Comparison of ENCODE assay signal across 17 cellular contexts in genomic region chr22:28940441-28940840, GRCh38. TPM values are rescaled to one million over a fixed set of nuclear protein-coding genes. Genes with fewer than 3 reads are reported as not detected.
DNase-seq lines count a peak whose midpoint lies in the region; ATAC-seq, FAIRE-seq and TF ChIP-seq lines count a peak whose summit lies in the region.
"Had no signal": no experiment of that assay in that cellular context is flagged by ENCODE, and none has a peak within 500 bp of the region (broad histone marks: within the 10 kb centered on the region; RNA-seq: fewer than 3 reads in every experiment).

No MANE protein-coding gene starts in this region.

- H3K4me3 Mint-ChIP-seq in T-cell = no peak overlapping the region
- H3K4me3 Mint-ChIP-seq: CD8-positive, alpha-beta T cell had no signal

- TF ChIP-seq EP300 in HepG2 (IDR thresholded peaks at IDR 0.05; ENCODE audit: low read depth in 2 of 2, low read length in 2 of 2) (no peak), HepG2 (CRISPR knock-in tag; IDR thresholded peaks at IDR 0.05; ENCODE audit: borderline replicate concordance) (no peak)

- BruUV-seq in HepG2 (replicated peaks; lab: Mats Ljungman, UMichigan) = no TSS peak

- H2BK12ac ChIP-seq in neuronal stem cell (ENCODE audit: low read length) = no peak overlapping the region

- intact Hi-C loops in Right ventricle myocardium superior (cut with DNase I) (no loop called here), HepG2 (cut with micrococcal nuclease; ENCODE audit: unreplicated experiment) (loop anchor here (5.0 kb wide), 1 partner anchor 48 kb away; no protein-coding TSS in a partner anchor)

- H3K4ac ChIP-seq in neuronal stem cell (ENCODE audit: low read length) = no peak overlapping the region

- peaks cover 2% of the 10 kb centered on the region for H3K79me1 ChIP-seq in neuronal stem cell (ENCODE audit: low read depth, low read length)

- H3K23ac ChIP-seq in neuronal stem cell (ENCODE audit: low read depth, low read length, poor library complexity) = no peak overlapping the region

- H3K14ac ChIP-seq in neuronal stem cell (ENCODE audit: low read length) = no peak overlapping the region

- TF ChIP-seq POLR2A in HepG2 (IDR thresholded peaks at IDR 0.05; ENCODE audit: insufficient read depth in 1 of 2, low read depth in 2 of 2, low read length in 2 of 2) = no peak

- no peak overlapping the region for H3K18ac ChIP-seq in neuronal stem cell (ENCODE audit: low read length)

- DNase-seq in cardiac muscle cell (ENCODE audit: low read depth in 1 of 2, low spot score in 1 of 2) (no peak), Right ventricle myocardium superior (no peak), HepG2 (ENCODE audit: low spot score) (no peak), neuronal stem cell (ENCODE audit: low spot score) (no peak), T-cell (no peak)
- DNase-seq: 8988T; CD8-positive, alpha-beta T cell; GM23248; NCI-H187; NCI-H446 treated with DMSO at 0.1 percent for 48 hours; NK-92 treated with Interleukin-12 subunit alpha and Interleukin-12 subunit beta, amount 100 ng/mL, for 24 hours; SHP77 treated with DMSO at 0.1 percent for 48 hours had no signal

- peak; percentile 39 for FAIRE-seq in HepG2 (lab: Jason Lieb, UNC)
- FAIRE-seq: K562 had no signal

- POLR2A ChIA-PET in HepG2 (lab: Yijun Ruan, JAX) = no interaction called here
- POLR2A ChIA-PET in T-cell (lab: Charles Lee) = no interaction called here

- H4K8ac ChIP-seq in neuronal stem cell (ENCODE audit: low read depth, low read length) = no peak overlapping the region

- peaks cover 52% of the 10 kb centered on the region for H3K4me1 ChIP-seq in cardiac muscle cell (ENCODE audit: low read depth)
- H3K4me1 ChIP-seq in HepG2 (ENCODE audit: insufficient read depth, low read length) = peaks cover 85% of the 10 kb centered on the region
- H3K4me1 ChIP-seq in neuronal stem cell (ENCODE audit: control insufficient read depth in 2 of 2, insufficient read depth in 1 of 2, low read depth in 1 of 2, low read length in 2 of 2) = peaks cover 29 to 43% of the 10 kb centered on the region in 2 donors

- H3K27ac Mint-ChIP-seq in T-cell = no peak overlapping the region
- H3K27ac Mint-ChIP-seq: CD8-positive, alpha-beta T cell had no signal

- TF ChIP-seq CTCF in cardiac muscle cell (IDR thresholded peaks at IDR 0.05; ENCODE audit: low read depth, low read length) (no peak), HepG2 (CRISPR knock-in tag; IDR thresholded peaks at IDR 0.05) (no peak)

- ATAC-seq in Right ventricle myocardium superior (ENCODE audit: poor library complexity) = no peak
- ATAC-seq in HepG2 = no peak
- ATAC-seq in T-cell (replicated peaks in 1 of 4) = no peak
- ATAC-seq in GM18498 (IDR thresholded peaks at IDR 0.05; ENCODE audit: unreplicated experiment) = no peak
- ATAC-seq in HG03139 (IDR thresholded peaks at IDR 0.05; ENCODE audit: unreplicated experiment) = no peak
- no peak for ATAC-seq in GM18868 (IDR thresholded peaks at IDR 0.05; ENCODE audit: unreplicated experiment)
- ATAC-seq: CD8-positive, alpha-beta T cell; K562 had no signal

- 51% methylated on average over 5 of the region's 5 CpGs for WGBS in HepG2 (ENCODE audit: low lambda C conversion rate)
- WGBS in neuronal stem cell (ENCODE audit: extremely low coverage in 2 of 2, insufficient read length in 2 of 2, insufficient replicate concordance in 1 of 2), 2 donors = no CpG with 5 or more reads among the region's 5 CpGs

- H4K91ac ChIP-seq in neuronal stem cell (ENCODE audit: low read depth, low read length, poor library complexity) = no peak overlapping the region

- H3K27me3 ChIP-seq in cardiac muscle cell (no peaks in the 10 kb centered on the region), HepG2 (ENCODE audit: control insufficient read depth in 1 of 2, insufficient read depth in 2 of 2, low read length in 2 of 2) (no peaks in the 10 kb centered on the region), neuronal stem cell (ENCODE audit: control insufficient read depth in 3 of 3, insufficient read depth in 3 of 3, low read depth in 1 of 3, low read length in 3 of 3) (no peaks in the 10 kb centered on the region)
- H3K27me3 ChIP-seq: BLaER1 had no signal

- H2AFZ ChIP-seq in HepG2 (ENCODE audit: low read length) (no peak overlapping the region), neuronal stem cell (ENCODE audit: low read length) (no peak overlapping the region)
- H2AFZ ChIP-seq: GM23248 had no signal

- peaks cover 12% of the 10 kb centered on the region for H4K20me1 ChIP-seq in HepG2 (ENCODE audit: insufficient read depth, low read length)

- CTCF ChIA-PET in HepG2 (lab: Yijun Ruan, JAX; ENCODE audit: low intra/inter-chr PET ratio, low total read pairs) (no interaction called here), T-cell (lab: Charles Lee) (no interaction called here)

- H3K36me3 Mint-ChIP-seq in T-cell = no peaks in the 10 kb centered on the region
- H3K36me3 Mint-ChIP-seq: CD8-positive, alpha-beta T cell had no signal

- H3K9ac ChIP-seq in HepG2 (ENCODE audit: insufficient read depth, low read depth, low read length) (0 out of 2 replicates have a peak overlapping the region, but pooled peaks have one; percentile 3), neuronal stem cell (ENCODE audit: low read depth, low read length, poor library complexity) (no peak overlapping the region)
- H3K9ac ChIP-seq: BLaER1, GM23248 had no signal

- H3K4me1 Mint-ChIP-seq in T-cell = no peaks in the 10 kb centered on the region

- H2BK5ac ChIP-seq in neuronal stem cell (ENCODE audit: low read length) = no peak overlapping the region

- no peak overlapping the region for H3K4me2 ChIP-seq in HepG2 (ENCODE audit: low read depth, low read length)
- H3K4me2 ChIP-seq in neuronal stem cell (ENCODE audit: insufficient read depth, low read length, poor library complexity, severe bottlenecking) = peak overlapping the region; percentile 42
- H3K4me2 ChIP-seq: BLaER1 had no signal

- H3K27ac ChIP-seq in cardiac muscle cell (peak overlapping the region; percentile 30), HepG2 (ENCODE audit: extremely low read length, insufficient read depth, low read length) (peak overlapping the region; percentile 37), neuronal stem cell (replicated peaks; ENCODE audit: low read length) (peak overlapping the region; percentile 80)
- H3K27ac ChIP-seq: BLaER1, GM23248 had no signal

- peaks cover 94% of the 10 kb centered on the region for H3K79me2 ChIP-seq in HepG2 (ENCODE audit: insufficient read depth, low read length)

- no peak overlapping the region for H2BK15ac ChIP-seq in neuronal stem cell (ENCODE audit: low read length)

- no peak overlapping the region for H2AK5ac ChIP-seq in neuronal stem cell (ENCODE audit: low read depth, low read length)

- no peak for TF ChIP-seq RAD21 in HepG2 (CRISPR knock-in tag; IDR thresholded peaks at IDR 0.05)

- no peak overlapping the region for H2BK120ac ChIP-seq in neuronal stem cell (ENCODE audit: low read depth, low read length)

- H3K9me3 Mint-ChIP-seq in T-cell = peaks cover 0 to 2% (median 0%) of the 10 kb centered on the region in 3 donors
- H3K9me3 Mint-ChIP-seq: CD8-positive, alpha-beta T cell had no signal

- H3K4me3 ChIP-seq in cardiac muscle cell (no peak overlapping the region), HepG2 (replicated peaks in 1 of 3; ENCODE audit: insufficient read depth in 1 of 3, low read depth in 2 of 3, low read length in 3 of 3) (no peak overlapping the region), neuronal stem cell (ENCODE audit: low read length in 2 of 2) (no peak overlapping the region)
- H3K4me3 ChIP-seq: BLaER1, GM23248, K562 had no signal

- in situ Hi-C loops in HepG2 (cut with HindIII; ENCODE audit: extremely low pct_ligation_motif_present, low pct_unique_long_range_greater_than_20kb) = no loop called here

- H3K36me3 ChIP-seq in cardiac muscle cell (no peaks in the 10 kb centered on the region), HepG2 (replicated peaks in 1 of 2; ENCODE audit: control insufficient read depth in 1 of 2, insufficient read depth in 2 of 2, low read length in 2 of 2) (peaks cover 7 to 21% of the 10 kb centered on the region in 2 experiments; a peak in 4 of 5 replicates), neuronal stem cell (replicated peaks in 1 of 2; ENCODE audit: control insufficient read depth in 2 of 2, insufficient read depth in 2 of 2, low read length in 2 of 2) (peaks cover 0 to 14% of the 10 kb centered on the region in 2 donors)
- H3K36me3 ChIP-seq: BLaER1 had no signal

- H3K27me3 Mint-ChIP-seq in T-cell = peaks cover 36 to 46% of the 10 kb centered on the region in 2 donors

- no peaks in the 10 kb centered on the region for H3K9me3 ChIP-seq in cardiac muscle cell (ENCODE audit: low read depth)
- no peaks in the 10 kb centered on the region for H3K9me3 ChIP-seq in HepG2 (ENCODE audit: low read length)
- no peaks in the 10 kb centered on the region for H3K9me3 ChIP-seq in neuronal stem cell (replicated peaks in 1 of 2; ENCODE audit: control insufficient read depth in 2 of 2, insufficient read depth in 1 of 2, low read depth in 1 of 2, low read length in 2 of 2)

RNA-seq across cellular contexts. Expression of gene ZNRF3, which starts 57.1 kb away (rescaled TPM):
- total RNA-seq in cardiac muscle cell (35.4 and 40.4 TPM in 2 replicates), Right ventricle myocardium superior (5.0 TPM), HepG2 (2016; rRNA removed; fragmentation: Illumina TruSeq; extraction: Trizol) (17.6 and 36.7 TPM in 2 replicates), T-cell (1 to 10 TPM in 3 of 5 donors, under 1 TPM in 2; 0.70 to 2.1 (median 1.1) TPM)
- polyA plus RNA-seq in cardiac muscle cell (23.8 and 25.5 TPM in 2 replicates), HepG2 (2011; rRNA removed) (17.4 and 20.3 TPM in 2 replicates)
- 6.8 and 7.3 TPM in 2 replicates for total RNA-seq in HepG2 (2016; cell fraction: cytosol; rRNA removed; fragmentation: Illumina TruSeq; extraction: Trizol; ENCODE audit: low read depth)
- total RNA-seq in HepG2 (2016; cell fraction: insoluble cytoplasmic fraction; rRNA removed; fragmentation: Illumina TruSeq; extraction: Trizol) = 15.3 and 36.6 TPM in 2 replicates
- 18.5 and 19.0 TPM in 2 replicates for total RNA-seq in HepG2 (2016; cell fraction: membrane; rRNA removed; fragmentation: Illumina TruSeq; extraction: Trizol)
- 35.5 and 42.6 TPM in 2 replicates for total RNA-seq in HepG2 (2016; cell fraction: nucleus; rRNA removed; fragmentation: Illumina TruSeq; extraction: Trizol)
- 12.9 and 24.5 TPM in 2 replicates for polyA plus RNA-seq in HepG2 (2011; cell fraction: cytosol; rRNA removed)
- polyA plus RNA-seq in HepG2 (2011; cell fraction: nucleus; rRNA removed) = 30.8 and 41.2 TPM in 2 replicates
- 19.0 and 20.9 TPM in 2 replicates for polyA plus RNA-seq in HepG2 (2012)
- 3.0 and 3.4 TPM in 2 replicates for polyA plus RNA-seq in HepG2 (2016; cell fraction: cytosol; fragmentation: Illumina TruSeq; extraction: Trizol; ENCODE audit: low read depth)
- polyA plus RNA-seq in HepG2 (2016; cell fraction: insoluble cytoplasmic fraction; fragmentation: Illumina TruSeq; extraction: Trizol; ENCODE audit: low read depth) = 14.9 and 16.9 TPM in 2 replicates
- 7.9 and 8.5 TPM in 2 replicates for polyA plus RNA-seq in HepG2 (2016; cell fraction: membrane; fragmentation: Illumina TruSeq; extraction: Trizol; ENCODE audit: low read depth)
- 54.3 and 62.4 TPM in 2 replicates for polyA plus RNA-seq in HepG2 (2016; cell fraction: nucleus; fragmentation: Illumina TruSeq; extraction: Trizol; ENCODE audit: insufficient read depth, low read depth)
- 2.0 and 68.2 TPM in 2 replicates for polyA minus RNA-seq in HepG2 (2011; rRNA and poly(A)+ RNA removed; ENCODE audit: low replicate concordance)
- polyA minus RNA-seq in HepG2 (2011; cell fraction: cytosol; rRNA and poly(A)+ RNA removed) = 28.7 and 38.5 TPM in 2 replicates
- polyA minus RNA-seq in HepG2 (2011; cell fraction: nucleus; rRNA and poly(A)+ RNA removed) = 19.8 and 22.1 TPM in 2 replicates
- 9.4 TPM for polyA plus RNA-seq in neuronal stem cell (2013, experiment 1 of 2)
- polyA plus RNA-seq in neuronal stem cell (2013, experiment 2 of 2) = 9.0 TPM

Comparison
In these comparisons a context has a peak if more than half of its experiments do, and no peak if none do; other contexts are left out.
1. H3K27ac ChIP-seq: peak in every context shown above with its lines; median percentile 80 in neuronal stem cell; 37 in HepG2; 30 in cardiac muscle cell.